ENCODE assay signal across 16 cellular contexts in the genomic region with DNA sequence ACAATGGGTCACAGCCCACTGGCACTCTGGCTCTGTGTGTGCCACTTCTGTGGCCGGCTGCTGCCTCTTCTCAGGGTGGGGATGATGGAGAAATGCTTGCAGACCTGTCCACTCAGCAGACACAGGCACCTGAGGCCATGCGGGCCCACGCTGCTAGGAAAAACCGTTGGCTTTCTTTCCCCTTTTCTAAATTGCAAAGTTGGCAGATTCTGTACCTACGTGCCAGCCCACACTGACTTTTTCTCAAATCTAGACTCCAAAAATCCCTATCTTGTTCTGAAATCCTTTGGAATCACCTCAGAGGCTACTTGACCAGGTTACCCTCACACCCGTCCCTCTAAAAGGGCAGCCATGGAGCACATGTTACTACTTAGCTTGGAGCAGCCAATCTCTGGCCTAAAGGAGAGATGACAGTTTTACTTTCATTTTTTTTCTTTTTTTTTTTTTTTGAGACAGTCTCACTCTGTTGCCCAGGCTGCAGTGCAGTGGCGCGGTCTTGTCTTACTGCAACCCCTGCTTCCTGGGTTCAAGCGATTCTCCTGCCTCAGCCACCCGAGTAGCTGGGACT.
DNase-seq lines count a peak whose midpoint lies in the region; ATAC-seq, FAIRE-seq and TF ChIP-seq lines count a peak whose summit lies in the region.
"Had no signal": no experiment of that assay in that cellular context is flagged by ENCODE, and none has a peak within 500 bp of the region (broad histone marks: within the 10 kb centered on the region; RNA-seq: fewer than 3 reads in every experiment).

No MANE protein-coding gene starts in this region.

- TF ChIP-seq POLR2A in H54 (IDR thresholded peaks at IDR 0.05; ENCODE audit: low read depth, low read length), result no peak

- no peaks in the 10 kb centered on the region for H3K27me3 ChIP-seq in skeletal muscle tissue (ENCODE audit: control insufficient read depth in 3 of 3, insufficient read depth in 3 of 3, low read length in 3 of 3)

- H3K27ac Mint-ChIP-seq in T-helper 1 cell treated with Interleukin-12 subunit alpha and Interleukin-12 subunit beta and Interleukin-4 antibody, amounts not matched to agents 30 μg/mL and 1 μg/mL, for 36 hours, result peak overlapping the region; percentile 69
- H3K27ac Mint-ChIP-seq in activated naive CD8-positive, alpha-beta T cell treated with anti-CD3 and anti-CD28 coated beads, Interleukin-2, amount 50 U/mL, for 24 hours, result peak overlapping the region; percentile 81
- H3K27ac Mint-ChIP-seq in stimulated activated effector memory CD8-positive, alpha-beta T cell treated with anti-CD3 and anti-CD28 coated beads, Interleukin-12 subunit alpha, Interleukin-12 subunit beta, amount 100 ng/mL, for 72 hours, result no peak overlapping the region

- peaks cover 14% of the 10 kb centered on the region for H3K36me3 Mint-ChIP-seq in T-helper 1 cell treated with Interleukin-12 subunit alpha and Interleukin-12 subunit beta and Interleukin-4 antibody, amounts not matched to agents 30 μg/mL and 1 μg/mL, for 36 hours (ENCODE audit: low read depth)
- peaks cover 45% of the 10 kb centered on the region for H3K36me3 Mint-ChIP-seq in activated naive CD8-positive, alpha-beta T cell treated with anti-CD3 and anti-CD28 coated beads, Interleukin-2, amount 50 U/mL, for 24 hours (ENCODE audit: low read depth)
- H3K36me3 Mint-ChIP-seq in stimulated activated effector memory CD8-positive, alpha-beta T cell treated with anti-CD3 and anti-CD28 coated beads, Interleukin-12 subunit alpha, Interleukin-12 subunit beta, amount 100 ng/mL, for 72 hours, result peaks cover 38% of the 10 kb centered on the region

- peaks cover 40% of the 10 kb centered on the region for H3K4me1 Mint-ChIP-seq in T-helper 1 cell treated with Interleukin-12 subunit alpha and Interleukin-12 subunit beta and Interleukin-4 antibody, amounts not matched to agents 30 μg/mL and 1 μg/mL, for 36 hours (ENCODE audit: low read depth)
- H3K4me1 Mint-ChIP-seq in activated naive CD8-positive, alpha-beta T cell treated with anti-CD3 and anti-CD28 coated beads, Interleukin-2, amount 50 U/mL, for 24 hours, result peaks cover 82% of the 10 kb centered on the region
- peaks cover 36% of the 10 kb centered on the region for H3K4me1 Mint-ChIP-seq in stimulated activated effector memory CD8-positive, alpha-beta T cell treated with anti-CD3 and anti-CD28 coated beads, Interleukin-12 subunit alpha, Interleukin-12 subunit beta, amount 100 ng/mL, for 72 hours

- H3K4me3 Mint-ChIP-seq in T-helper 1 cell treated with Interleukin-12 subunit alpha and Interleukin-12 subunit beta and Interleukin-4 antibody, amounts not matched to agents 30 μg/mL and 1 μg/mL, for 36 hours, result no peak overlapping the region
- H3K4me3 Mint-ChIP-seq in activated naive CD8-positive, alpha-beta T cell treated with anti-CD3 and anti-CD28 coated beads, Interleukin-2, amount 50 U/mL, for 24 hours, result no peak overlapping the region
- no peak overlapping the region for H3K4me3 Mint-ChIP-seq in stimulated activated effector memory CD8-positive, alpha-beta T cell treated with anti-CD3 and anti-CD28 coated beads, Interleukin-12 subunit alpha, Interleukin-12 subunit beta, amount 100 ng/mL, for 72 hours

- no peaks in the 10 kb centered on the region for H3K9me3 Mint-ChIP-seq in T-helper 1 cell treated with Interleukin-12 subunit alpha and Interleukin-12 subunit beta and Interleukin-4 antibody, amounts not matched to agents 30 μg/mL and 1 μg/mL, for 36 hours
- no peaks in the 10 kb centered on the region for H3K9me3 Mint-ChIP-seq in activated naive CD8-positive, alpha-beta T cell treated with anti-CD3 and anti-CD28 coated beads, Interleukin-2, amount 50 U/mL, for 24 hours
- no peaks in the 10 kb centered on the region for H3K9me3 Mint-ChIP-seq in stimulated activated effector memory CD8-positive, alpha-beta T cell treated with anti-CD3 and anti-CD28 coated beads, Interleukin-12 subunit alpha, Interleukin-12 subunit beta, amount 100 ng/mL, for 72 hours

- ATAC-seq in activated naive CD8-positive, alpha-beta T cell treated with anti-CD3 and anti-CD28 coated beads, Interleukin-2, amount 50 U/mL, for 24 hours, result no peak
- no peak for ATAC-seq in stimulated activated effector memory CD8-positive, alpha-beta T cell treated with anti-CD3 and anti-CD28 coated beads, Interleukin-12 subunit alpha, Interleukin-12 subunit beta, amount 100 ng/mL, for 72 hours
- ATAC-seq in GM18519 (IDR thresholded peaks at IDR 0.05; ENCODE audit: low FRiP score, unreplicated experiment), result no peak
- ATAC-seq: left cardiac atrium had no signal

- H3K4me3 ChIP-seq in skeletal muscle tissue (ENCODE audit: low read length in 3 of 3), result no peak overlapping the region
- H3K4me3 ChIP-seq: GM23248 had no signal

- H3K9ac ChIP-seq in skeletal muscle tissue (ENCODE audit: low read depth in 1 of 3, low read length in 3 of 3), result peak overlapping the region in 2 of 3 donors; percentile 2 to 15
- H3K9ac ChIP-seq: GM23248 had no signal

- no peaks in the 10 kb centered on the region for H3K9me3 ChIP-seq in skeletal muscle tissue (ENCODE audit: control insufficient read depth in 3 of 3, low read length in 3 of 3)

- H3K27me3 Mint-ChIP-seq in T-helper 1 cell treated with Interleukin-12 subunit alpha and Interleukin-12 subunit beta and Interleukin-4 antibody, amounts not matched to agents 30 μg/mL and 1 μg/mL, for 36 hours (ENCODE audit: low read depth), result no peaks in the 10 kb centered on the region
- H3K27me3 Mint-ChIP-seq in activated naive CD8-positive, alpha-beta T cell treated with anti-CD3 and anti-CD28 coated beads, Interleukin-2, amount 50 U/mL, for 24 hours, result no peaks in the 10 kb centered on the region

- H3K27ac ChIP-seq in skeletal muscle tissue (ENCODE audit: low read depth, low read length), result no peak overlapping the region
- H3K27ac ChIP-seq: 22Rv1, GM23248 had no signal

- peaks cover 15 to 45% (median 24%) of the 10 kb centered on the region in 3 donors for H3K4me1 ChIP-seq in skeletal muscle tissue (ENCODE audit: control insufficient read depth in 3 of 3, insufficient read depth in 3 of 3, low read length in 3 of 3)

- no peak for FAIRE-seq in H54 (lab: Jason Lieb, UNC)

- H3K36me3 ChIP-seq in skeletal muscle tissue (ENCODE audit: control insufficient read depth in 3 of 3, insufficient read depth in 3 of 3, low read length in 3 of 3), result peaks cover 4 to 14% (median 10%) of the 10 kb centered on the region in 3 donors

- DNase-seq in T-helper 1 cell, result no peak
- peak; percentile 46 for DNase-seq in GM20000 (ENCODE audit: low spot score)
- DNase-seq in activated naive CD8-positive, alpha-beta T cell treated with anti-CD3 and anti-CD28 coated beads, Interleukin-2, amount 50 U/mL, for 24 hours, result no peak
- no peak for DNase-seq in H54 (ENCODE audit: insufficient read length, low spot score)
- DNase-seq in stimulated activated effector memory CD8-positive, alpha-beta T cell treated with anti-CD3 and anti-CD28 coated beads, Interleukin-12 subunit alpha, Interleukin-12 subunit beta, amount 100 ng/mL, for 72 hours (ENCODE audit: low spot score in 2 of 2), result no peak
- DNase-seq: activated CD4-positive, alpha-beta T cell treated with anti-CD3 and anti-CD28 coated beads, Interleukin-2, amount 50 U/mL, for 1 hour; DND-41; GM23248; left cardiac atrium; NCI-H146; NCI-H748 treated with DMSO at 0.1 percent for 48 hours; SIG-M5 had no signal

- no peak for TF ChIP-seq CTCF in GM20000 (IDR thresholded peaks at IDR 0.05; ENCODE audit: extremely low read depth, missing control alignments)
